16 cellular contexts compared by ENCODE assay signal in the genomic region with DNA sequence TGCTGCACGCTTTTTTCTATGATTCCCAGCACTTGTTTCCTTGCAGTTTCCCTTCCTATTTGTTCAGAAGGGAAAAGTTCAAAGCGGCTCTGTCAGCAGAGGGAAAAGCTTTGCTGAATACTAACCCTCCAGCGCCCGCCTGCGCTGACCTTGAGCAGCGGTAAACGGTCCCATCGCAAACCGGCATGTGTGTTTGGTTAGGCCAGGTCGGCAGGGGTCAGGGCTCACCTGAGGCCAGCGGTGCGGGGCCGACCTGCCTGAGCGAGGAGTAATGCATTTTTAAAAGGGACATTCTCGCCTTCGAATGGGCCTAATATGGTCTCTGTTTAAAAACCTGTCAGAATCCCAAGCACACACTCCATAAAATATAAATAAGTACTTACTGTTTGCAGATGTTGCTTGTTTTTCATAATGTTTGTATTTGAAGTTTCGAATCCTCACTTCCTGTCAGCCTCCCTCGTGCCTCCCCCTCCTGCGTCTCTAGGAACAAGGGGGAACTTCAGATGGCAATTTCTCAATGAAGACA.
A peak's percentile ranks its signal among the peaks of the same experiment; 100 is the strongest.
DNase-seq lines count a peak whose midpoint lies in the region; ATAC-seq, FAIRE-seq and TF ChIP-seq lines count a peak whose summit lies in the region.
"Had no signal": no experiment of that assay in that cellular context is flagged by ENCODE, and none has a peak within 500 bp of the region (broad histone marks: within the 10 kb centered on the region; RNA-seq: fewer than 3 reads in every experiment).

No MANE protein-coding gene starts in this region.

- intact Hi-C loops in CD14-positive monocyte (cut with micrococcal nuclease) = no loop called here
- intact Hi-C loops in right lobe of liver (cut with DNase I) = no loop called here
- intact Hi-C loops in kidney (cut with DNase I) = no loop called here

- DNase-seq in CD14-positive monocyte (ENCODE audit: low spot score) (no peak), KBM-7 (peak; percentile 38), adipocyte (ENCODE audit: low read depth) (no peak), right lobe of liver (peak; percentile 87 to 94 (median 93)), C1 segment of cervical spinal cord (lab: John Stamatoyannopoulos, UW) (no peak), NCI-H2081 treated with DMSO at 0.1 percent for 48 hours (lab: John Stamatoyannopoulos, UW) (no peak), SIG-M5 treated with dmso at 0.1 percent for 504 hours (lab: John Stamatoyannopoulos, UW; ENCODE audit: unreplicated experiment) (no peak), kidney (no peak)
- DNase-seq: activated naive CD4-positive, alpha-beta T cell treated with anti-CD3 and anti-CD28 coated beads for 36 hours; central memory CD4-positive, alpha-beta T cell; NCI-H1048; NCI-H446 treated with DMSO at 0.1 percent for 48 hours; stimulated activated CD4-positive, alpha-beta T cell treated with anti-CD3 and anti-CD28 coated beads, Interleukin-2, amount 100 ng/mL, for 24 hours had no signal

- peak; percentile 35 for TF ChIP-seq POLR2A in right lobe of liver (IDR thresholded peaks at IDR 0.05)

- in situ Hi-C loops in KBM-7 (cut with MboI; ENCODE audit: low pct_unique_long_range_greater_than_20kb, low sequenced_read_pairs) = no loop called here

- peaks cover 14% of the 10 kb centered on the region for H3K4me1 ChIP-seq in adipocyte (ENCODE audit: control insufficient read depth, insufficient read depth, low read length)
- H3K4me1 ChIP-seq in right lobe of liver = peaks cover 0 to 45% (median 23%) of the 10 kb centered on the region in 4 donors
- H3K4me1 ChIP-seq in kidney (ENCODE audit: control insufficient read depth in 1 of 2, insufficient read depth in 1 of 2, low read depth in 1 of 2, low read length in 2 of 2) = no peaks in the 10 kb centered on the region

- H3K27ac ChIP-seq in right lobe of liver = peak overlapping the region; percentile 41 to 83 (median 72)
- no peak overlapping the region for H3K27ac ChIP-seq in kidney (ENCODE audit: low read depth in 2 of 2, low read length in 2 of 2)
- H3K27ac ChIP-seq: epithelial cell of prostate had no signal

- ATAC-seq in right lobe of liver = peak; percentile 84 to 93 (median 89)
- ATAC-seq: mucosa of descending colon; stimulated activated effector memory CD8-positive, alpha-beta T cell treated with anti-CD3 and anti-CD28 coated beads, Interleukin-12 subunit alpha, Interleukin-12 subunit beta, amount 100 ng/mL, for 72 hours had no signal

- no peaks in the 10 kb centered on the region for H3K27me3 ChIP-seq in adipocyte (replicated peaks; ENCODE audit: control insufficient read depth, insufficient read depth, low read length)
- no peaks in the 10 kb centered on the region for H3K27me3 ChIP-seq in right lobe of liver

- H3K4me3 Mint-ChIP-seq in CD14-positive monocyte = peak overlapping the region; percentile 63 to 84
- H3K4me3 Mint-ChIP-seq: activated naive CD4-positive, alpha-beta T cell treated with anti-CD3 and anti-CD28 coated beads for 36 hours; stimulated activated effector memory CD8-positive, alpha-beta T cell treated with anti-CD3 and anti-CD28 coated beads, Interleukin-12 subunit alpha, Interleukin-12 subunit beta, amount 100 ng/mL, for 72 hours had no signal

- FAIRE-seq in kidney (lab: Jason Lieb, UNC) = no peak

- TF ChIP-seq CTCF in CD14-positive monocyte (IDR thresholded peaks at IDR 0.05) (no peak), right lobe of liver (IDR thresholded peaks at IDR 0.05) (peak; percentile 14 to 52 (median 28)), kidney (IDR thresholded peaks at IDR 0.05; ENCODE audit: borderline replicate concordance, extremely low read depth, insufficient read depth) (no peak)

- H3K4me3 ChIP-seq in adipocyte (ENCODE audit: low read length) (peak overlapping the region; percentile 76), right lobe of liver (peak overlapping the region; percentile 8 to 39 (median 38)), kidney (ENCODE audit: low read length in 2 of 2) (no peak overlapping the region)
- H3K4me3 ChIP-seq: mucosa of descending colon had no signal

- no peak overlapping the region for H3K27ac Mint-ChIP-seq in CD14-positive monocyte
- H3K27ac Mint-ChIP-seq: activated naive CD4-positive, alpha-beta T cell treated with anti-CD3 and anti-CD28 coated beads for 36 hours; stimulated activated effector memory CD8-positive, alpha-beta T cell treated with anti-CD3 and anti-CD28 coated beads, Interleukin-12 subunit alpha, Interleukin-12 subunit beta, amount 100 ng/mL, for 72 hours had no signal

- no peaks in the 10 kb centered on the region for H3K36me3 Mint-ChIP-seq in CD14-positive monocyte
- H3K36me3 Mint-ChIP-seq: stimulated activated effector memory CD8-positive, alpha-beta T cell treated with anti-CD3 and anti-CD28 coated beads, Interleukin-12 subunit alpha, Interleukin-12 subunit beta, amount 100 ng/mL, for 72 hours had no signal

- peaks cover 0 to 2% (median 0%) of the 10 kb centered on the region in 7 donors for H3K9me3 Mint-ChIP-seq in CD14-positive monocyte
- H3K9me3 Mint-ChIP-seq: activated naive CD4-positive, alpha-beta T cell treated with anti-CD3 and anti-CD28 coated beads for 36 hours; stimulated activated effector memory CD8-positive, alpha-beta T cell treated with anti-CD3 and anti-CD28 coated beads, Interleukin-12 subunit alpha, Interleukin-12 subunit beta, amount 100 ng/mL, for 72 hours had no signal

- WGBS in right lobe of liver (ENCODE audit: insufficient coverage, low coverage, low lambda C conversion rate, missing lambda C conversion rate) = 14% methylated on average over 19 of the region's 19 CpGs

- no peaks in the 10 kb centered on the region for H3K36me3 ChIP-seq in adipocyte (ENCODE audit: control insufficient read depth, insufficient read depth, low read length, severe bottlenecking)
- no peaks in the 10 kb centered on the region for H3K36me3 ChIP-seq in right lobe of liver
- no peaks in the 10 kb centered on the region for H3K36me3 ChIP-seq in kidney (ENCODE audit: control insufficient read depth in 1 of 2, insufficient read depth in 2 of 2, low read length in 2 of 2)

- peaks cover 18% of the 10 kb centered on the region for H3K4me1 Mint-ChIP-seq in CD14-positive monocyte
- H3K4me1 Mint-ChIP-seq: stimulated activated effector memory CD8-positive, alpha-beta T cell treated with anti-CD3 and anti-CD28 coated beads, Interleukin-12 subunit alpha, Interleukin-12 subunit beta, amount 100 ng/mL, for 72 hours had no signal

- H3K9me3 ChIP-seq in adipocyte (ENCODE audit: control insufficient read depth, low read length) = no peaks in the 10 kb centered on the region
- H3K9me3 ChIP-seq in right lobe of liver = no peaks in the 10 kb centered on the region
- H3K9me3 ChIP-seq in kidney (ENCODE audit: control insufficient read depth in 1 of 2, low read length in 2 of 2) = no peaks in the 10 kb centered on the region
- H3K9me3 ChIP-seq: mucosa of descending colon had no signal

- H3K9ac ChIP-seq in adipocyte (ENCODE audit: low read length) = peak overlapping the region; percentile 36
- H3K9ac ChIP-seq in kidney (ENCODE audit: low read length in 2 of 2) = no peak overlapping the region

- H3K27me3 Mint-ChIP-seq in CD14-positive monocyte (ENCODE audit: low read depth in 3 of 3) = peaks cover 2 to 15% (median 4%) of the 10 kb centered on the region in 3 donors

Comparison
In these comparisons a context has a peak if more than half of its experiments do, and no peak if none do; other contexts are left out.
1. DNase-seq: peak in KBM-7 (single experiment) and right lobe of liver (3 of 3); none in CD14-positive monocyte (single experiment), adipocyte (single experiment), C1 segment of cervical spinal cord (0 of 14), NCI-H2081 treated with DMSO at 0.1 percent for 48 hours (single experiment), SIG-M5 treated with dmso at 0.1 percent for 504 hours (single experiment) and kidney (single experiment).
2. CTCF ChIP-seq: peak in right lobe of liver (4 of 4); none in CD14-positive monocyte (single experiment) and kidney (single experiment).
3. H3K4me3 ChIP-seq: peak in adipocyte (single experiment) and right lobe of liver (3 of 3); none in kidney (0 of 2).
4. H3K27ac ChIP-seq: peak in right lobe of liver (3 of 3); none in kidney (0 of 2).